Comparison of ENCODE assay signal across 1 cellular context in the genomic region with DNA sequence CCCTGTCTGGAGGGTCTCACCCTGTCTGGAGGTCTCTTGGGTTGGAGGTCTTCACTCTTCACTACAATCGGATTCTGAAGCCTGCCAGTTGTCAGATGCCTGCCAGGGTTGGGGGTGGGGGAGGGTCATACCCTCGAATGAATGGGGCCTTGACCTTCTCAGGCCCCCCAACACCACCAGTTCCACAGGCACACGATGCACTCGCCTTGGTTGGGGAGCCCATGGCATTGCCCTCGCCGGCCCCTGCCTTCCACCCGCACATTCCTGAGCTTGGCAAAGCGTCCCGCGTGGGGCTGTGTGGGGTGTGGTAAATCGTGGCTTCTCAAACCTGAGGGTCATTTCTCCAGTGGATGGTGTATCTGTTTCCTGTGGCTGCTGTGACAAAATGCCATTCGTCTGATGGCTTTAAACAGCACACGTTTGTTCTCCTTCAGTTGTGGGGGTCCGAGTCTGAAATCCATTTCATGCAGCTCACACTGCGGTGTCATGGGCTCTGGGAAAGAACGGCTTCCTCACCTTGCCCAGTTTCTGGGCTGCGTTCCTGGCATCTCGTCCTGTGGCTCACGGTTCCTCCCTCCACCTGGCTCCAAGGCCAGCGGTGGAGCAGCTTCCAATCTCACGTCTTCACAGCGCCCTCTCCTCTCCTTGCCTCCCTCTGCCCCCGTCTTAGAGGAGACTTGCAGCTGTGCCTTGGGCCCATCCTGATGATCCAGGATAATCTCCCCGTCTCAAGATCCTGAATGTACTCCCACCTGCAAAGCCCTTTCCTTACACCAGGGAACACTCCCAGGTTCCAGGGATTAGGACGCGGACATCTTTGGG.
TF ChIP-seq lines count a peak whose summit lies in the region.

No MANE protein-coding gene starts in this region.

TF ChIP-seq in GM23338, 12 proteins besides CTCF, POLR2A, EP300 and RAD21:
- TF ChIP-seq STAT1 (IDR thresholded peaks at IDR 0.05; ENCODE audit: unreplicated experiment) = no peak
- TF ChIP-seq ZNF462 (CRISPR knock-in tag; IDR thresholded peaks at IDR 0.05) = no peak
- TF ChIP-seq EZH2 (IDR thresholded peaks at IDR 0.05; ENCODE audit: low read depth, unreplicated experiment) = no peak
- TF ChIP-seq, protein P1, sequence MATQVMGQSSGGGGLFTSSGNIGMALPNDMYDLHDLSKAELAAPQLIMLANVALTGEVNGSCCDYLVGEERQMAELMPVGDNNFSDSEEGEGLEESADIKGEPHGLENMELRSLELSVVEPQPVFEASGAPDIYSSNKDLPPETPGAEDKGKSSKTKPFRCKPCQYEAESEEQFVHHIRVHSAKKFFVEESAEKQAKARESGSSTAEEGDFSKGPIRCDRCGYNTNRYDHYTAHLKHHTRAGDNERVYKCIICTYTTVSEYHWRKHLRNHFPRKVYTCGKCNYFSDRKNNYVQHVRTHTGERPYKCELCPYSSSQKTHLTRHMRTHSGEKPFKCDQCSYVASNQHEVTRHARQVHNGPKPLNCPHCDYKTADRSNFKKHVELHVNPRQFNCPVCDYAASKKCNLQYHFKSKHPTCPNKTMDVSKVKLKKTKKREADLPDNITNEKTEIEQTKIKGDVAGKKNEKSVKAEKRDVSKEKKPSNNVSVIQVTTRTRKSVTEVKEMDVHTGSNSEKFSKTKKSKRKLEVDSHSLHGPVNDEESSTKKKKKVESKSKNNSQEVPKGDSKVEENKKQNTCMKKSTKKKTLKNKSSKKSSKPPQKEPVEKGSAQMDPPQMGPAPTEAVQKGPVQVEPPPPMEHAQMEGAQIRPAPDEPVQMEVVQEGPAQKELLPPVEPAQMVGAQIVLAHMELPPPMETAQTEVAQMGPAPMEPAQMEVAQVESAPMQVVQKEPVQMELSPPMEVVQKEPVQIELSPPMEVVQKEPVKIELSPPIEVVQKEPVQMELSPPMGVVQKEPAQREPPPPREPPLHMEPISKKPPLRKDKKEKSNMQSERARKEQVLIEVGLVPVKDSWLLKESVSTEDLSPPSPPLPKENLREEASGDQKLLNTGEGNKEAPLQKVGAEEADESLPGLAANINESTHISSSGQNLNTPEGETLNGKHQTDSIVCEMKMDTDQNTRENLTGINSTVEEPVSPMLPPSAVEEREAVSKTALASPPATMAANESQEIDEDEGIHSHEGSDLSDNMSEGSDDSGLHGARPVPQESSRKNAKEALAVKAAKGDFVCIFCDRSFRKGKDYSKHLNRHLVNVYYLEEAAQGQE (IDR thresholded peaks at IDR 0.05; ENCODE audit: unreplicated experiment) = no peak
- no peak for TF ChIP-seq NANOG (IDR thresholded peaks at IDR 0.05; ENCODE audit: borderline replicate concordance)
- no peak for TF ChIP-seq JUNB (IDR thresholded peaks at IDR 0.05; ENCODE audit: unreplicated experiment)
- no peak for TF ChIP-seq CREB1 (CRISPR knock-in tag; IDR thresholded peaks at IDR 0.05; ENCODE audit: low read depth)
- TF ChIP-seq EZH2phosphoT487 (IDR thresholded peaks at IDR 0.05; ENCODE audit: unreplicated experiment) = no peak
- TF ChIP-seq POLR2AphosphoS5 (IDR thresholded peaks at IDR 0.05; ENCODE audit: low read depth) = no peak
- TF ChIP-seq, protein P2, sequence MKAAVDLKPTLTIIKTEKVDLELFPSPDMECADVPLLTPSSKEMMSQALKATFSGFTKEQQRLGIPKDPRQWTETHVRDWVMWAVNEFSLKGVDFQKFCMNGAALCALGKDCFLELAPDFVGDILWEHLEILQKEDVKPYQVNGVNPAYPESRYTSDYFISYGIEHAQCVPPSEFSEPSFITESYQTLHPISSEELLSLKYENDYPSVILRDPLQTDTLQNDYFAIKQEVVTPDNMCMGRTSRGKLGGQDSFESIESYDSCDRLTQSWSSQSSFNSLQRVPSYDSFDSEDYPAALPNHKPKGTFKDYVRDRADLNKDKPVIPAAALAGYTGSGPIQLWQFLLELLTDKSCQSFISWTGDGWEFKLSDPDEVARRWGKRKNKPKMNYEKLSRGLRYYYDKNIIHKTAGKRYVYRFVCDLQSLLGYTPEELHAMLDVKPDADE (IDR thresholded peaks at IDR 0.05) = no peak
- no peak for TF ChIP-seq ZNF331 (CRISPR knock-in tag; IDR thresholded peaks at IDR 0.05; ENCODE audit: low read depth)
- no peak for TF ChIP-seq ZNF114 (CRISPR knock-in tag; IDR thresholded peaks at IDR 0.05)
